In genomic region chr11:110738641-110739040, GRCh38 we compare ENCODE assay signal across 25 cellular contexts. TPM values are rescaled to one million over a fixed set of nuclear protein-coding genes. Genes with fewer than 3 reads are reported as not detected.
"Had no signal": no experiment of that assay in that cellular context is flagged by ENCODE, and none has a peak within 500 bp of the region (broad histone marks: within the 10 kb centered on the region; RNA-seq: fewer than 3 reads in every experiment).

No MANE protein-coding gene starts in this region.

- H3K9me3 Mint-ChIP-seq: activated naive CD4-positive, alpha-beta T cell treated with anti-CD3 and anti-CD28 coated beads, Interleukin-2, amount 50 U/mL, for 24 hours; central memory CD8-positive, alpha-beta T cell; memory B cell; stimulated activated naive CD8-positive, alpha-beta T cell treated with anti-CD3 and anti-CD28 coated beads, Interleukin-15, Interleukin-2, amounts not matched to agents 100 ng/mL and 50 ng/mL, for 24 hours had no signal

- H3K4me3 Mint-ChIP-seq: activated naive CD4-positive, alpha-beta T cell treated with anti-CD3 and anti-CD28 coated beads, Interleukin-2, amount 50 U/mL, for 24 hours; central memory CD8-positive, alpha-beta T cell; memory B cell; naive thymus-derived CD4-positive, alpha-beta T cell; stimulated activated naive CD8-positive, alpha-beta T cell treated with anti-CD3 and anti-CD28 coated beads, Interleukin-15, Interleukin-2, amounts not matched to agents 100 ng/mL and 50 ng/mL, for 24 hours had no signal

- H3K27me3 ChIP-seq: ascending aorta, gastrocnemius medialis, ovary, suprapubic skin, transverse colon had no signal

- H3K4me3 ChIP-seq: ascending aorta, coronary artery, gastrocnemius medialis, heart left ventricle, left ventricle myocardium inferior, mucosa of descending colon, ovary, psoas muscle, skin epidermis, suprapubic skin, transverse colon had no signal

- DNase-seq: activated CD4-positive, alpha-beta T cell treated with anti-CD3 and anti-CD28 coated beads for 1 hour; activated CD8-positive, alpha-beta memory T cell treated with anti-CD3 and anti-CD28 coated beads for 24 hours; activated CD8-positive, alpha-beta memory T cell treated with anti-CD3 and anti-CD28 coated beads, Interleukin-2, amount 50 U/mL, for 48 hours; activated effector memory CD4-positive, alpha-beta T cell treated with anti-CD3 and anti-CD28 coated beads, Interleukin-2, amount 50 U/mL, for 16 hours; activated T-cell treated with anti-CD3 and anti-CD28 coated beads, Interleukin-2, amount 50 U/mL, for 48 hours; erythroblast; gastrocnemius medialis; heart left ventricle; left ventricle myocardium inferior; mucosa of descending colon; naive thymus-derived CD4-positive, alpha-beta T cell; ovary; psoas muscle; right cardiac atrium; transverse colon; WERI-Rb-1 had no signal

- H3K27ac ChIP-seq: ascending aorta, coronary artery, gastrocnemius medialis, heart left ventricle, left ventricle myocardium inferior, ovary, psoas muscle, skin epidermis, suprapubic skin, transverse colon, WERI-Rb-1 had no signal

- H3K9me3 ChIP-seq: ascending aorta, gastrocnemius medialis, heart left ventricle, left ventricle myocardium inferior, mucosa of descending colon, ovary, psoas muscle, suprapubic skin, transverse colon had no signal

- H3K4me1 ChIP-seq: ascending aorta, gastrocnemius medialis, heart left ventricle, left ventricle myocardium inferior, psoas muscle, suprapubic skin had no signal

- H3K27ac Mint-ChIP-seq: activated naive CD4-positive, alpha-beta T cell treated with anti-CD3 and anti-CD28 coated beads, Interleukin-2, amount 50 U/mL, for 24 hours; memory B cell; naive thymus-derived CD4-positive, alpha-beta T cell; stimulated activated naive CD8-positive, alpha-beta T cell treated with anti-CD3 and anti-CD28 coated beads, Interleukin-15, Interleukin-2, amounts not matched to agents 100 ng/mL and 50 ng/mL, for 24 hours had no signal

- H3K36me3 Mint-ChIP-seq: activated naive CD4-positive, alpha-beta T cell treated with anti-CD3 and anti-CD28 coated beads, Interleukin-2, amount 50 U/mL, for 24 hours; memory B cell; naive thymus-derived CD4-positive, alpha-beta T cell had no signal

- H3K4me1 Mint-ChIP-seq: activated naive CD4-positive, alpha-beta T cell treated with anti-CD3 and anti-CD28 coated beads, Interleukin-2, amount 50 U/mL, for 24 hours; central memory CD8-positive, alpha-beta T cell; memory B cell; naive thymus-derived CD4-positive, alpha-beta T cell had no signal

- ATAC-seq: gastrocnemius medialis, heart left ventricle, mucosa of descending colon, psoas muscle, right cardiac atrium had no signal

- H3K36me3 ChIP-seq: ascending aorta, gastrocnemius medialis, heart left ventricle, left ventricle myocardium inferior, ovary, suprapubic skin, transverse colon, WERI-Rb-1 had no signal

RNA-seq across cellular contexts. Expression of gene ARHGAP20, which starts 26.4 kb away (rescaled TPM):
- total RNA-seq: T-helper 1 cell treated with Interleukin-12 subunit alpha and Interleukin-12 subunit beta and Interleukin-4 antibody, amounts not matched to agents 30 ng/mL and 1 ng/mL, for 36 hours had no signal
- polyA plus RNA-seq: naive thymus-derived CD4-positive, alpha-beta T cell had no signal
